In the genomic region with DNA sequence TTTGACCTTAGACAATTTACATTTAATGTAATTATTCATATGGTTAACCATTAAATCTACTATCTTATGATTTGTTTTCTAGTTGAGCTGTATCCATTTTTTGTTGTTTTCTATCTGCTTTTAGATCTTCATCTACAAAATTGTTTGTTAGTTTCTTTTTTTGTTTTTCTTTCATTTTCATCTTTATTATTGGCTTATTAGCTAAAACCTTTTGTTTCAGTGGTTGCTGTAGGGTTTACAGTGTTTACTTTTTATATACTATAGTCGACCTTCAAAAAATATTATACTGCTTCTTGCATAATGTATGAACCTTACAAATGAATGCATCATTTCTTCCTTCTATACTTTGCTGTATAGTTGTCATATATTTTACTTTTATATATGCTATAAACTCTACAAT, we compare ENCODE assay signal across 24 cellular contexts.
A peak's percentile ranks its signal among the peaks of the same experiment; 100 is the strongest.
DNase-seq lines count a peak whose midpoint lies in the region; ATAC-seq, FAIRE-seq and TF ChIP-seq lines count a peak whose summit lies in the region.
"Had no signal": no experiment of that assay in that cellular context is flagged by ENCODE, and none has a peak within 500 bp of the region (broad histone marks: within the 10 kb centered on the region; RNA-seq: fewer than 3 reads in every experiment).

No MANE protein-coding gene starts in this region.

- ATAC-seq in GM18867 (IDR thresholded peaks at IDR 0.05; ENCODE audit: unreplicated experiment) = peak; percentile 48
- ATAC-seq in activated CD4-positive, CD25-positive, alpha-beta regulatory T cell treated with anti-CD3 and anti-CD28 coated beads, Interleukin-2, amount 50 U/mL, for 24 hours = no peak
- ATAC-seq: A549; CD8-positive, alpha-beta T cell had no signal

- H3K9me2 ChIP-seq in MM.1S (replicated peaks; ENCODE audit: insufficient read depth, low read length) = no peaks in the 10 kb centered on the region

- H3K4me3 ChIP-seq in MM.1S (ENCODE audit: low read length) (peak overlapping the region; percentile 8; the same call in 1 of the 2 replicates), small intestine (ENCODE audit: low read depth in 1 of 2, low read length in 2 of 2) (no peak overlapping the region)
- H3K4me3 ChIP-seq: A549; BLaER1 treated with 17β-estradiol and CSF1 and Interleukin-3, amounts not matched to agents 10 nM and 100 nM had no signal

- H3K36me3 ChIP-seq in MM.1S (replicated peaks; ENCODE audit: insufficient read depth, low read length) (no peaks in the 10 kb centered on the region), small intestine (ENCODE audit: control insufficient read depth in 2 of 2, insufficient read depth in 2 of 2, low read length in 2 of 2) (no peaks in the 10 kb centered on the region)
- H3K36me3 ChIP-seq: BLaER1 treated with 17β-estradiol and CSF1 and Interleukin-3, amounts not matched to agents 10 nM and 100 nM had no signal

- H2AFZ ChIP-seq in MM.1S (ENCODE audit: low read length) = peak overlapping the region; percentile 10; the same call in 1 of the 2 replicates

- H3K79me2 ChIP-seq in MM.1S (ENCODE audit: low read length) = no peaks in the 10 kb centered on the region

- DNase-seq in D721Med (ENCODE audit: insufficient read length, low spot score) (no peak), MM.1S (peak; percentile 52), NCI-H146 (lab: John Stamatoyannopoulos, UW) (no peak), small intestine (no peak)
- DNase-seq: AML-193; Caco-2; Calu3; CD4-positive, alpha-beta T cell; CD8-positive, alpha-beta T cell; DMS 273 treated with DMSO at 0.1 percent for 48 hours; DMS153; DMS53; DMS79; DND-41; EL; GDM1 had no signal

- H3K27me3 ChIP-seq in MM.1S (replicated peaks; ENCODE audit: insufficient read depth, low read length) = no peaks in the 10 kb centered on the region
- H3K27me3 ChIP-seq in small intestine (ENCODE audit: control insufficient read depth in 2 of 2, insufficient read depth in 2 of 2, low read length in 2 of 2) = no peaks in the 10 kb centered on the region
- H3K27me3 ChIP-seq: BLaER1 treated with 17β-estradiol and CSF1 and Interleukin-3, amounts not matched to agents 10 nM and 100 nM had no signal

- TF ChIP-seq CTCF in D721Med (IDR thresholded peaks at IDR 0.05; ENCODE audit: insufficient read depth, missing control alignments) = no peak
- no peak for TF ChIP-seq CTCF in MM.1S (IDR thresholded peaks at IDR 0.05; ENCODE audit: low read length)

- H3K9me3 ChIP-seq in MM.1S (replicated peaks; ENCODE audit: insufficient read depth, low read length) = no peaks in the 10 kb centered on the region
- no peaks in the 10 kb centered on the region for H3K9me3 ChIP-seq in small intestine (ENCODE audit: control insufficient read depth, low read depth)
- H3K9me3 ChIP-seq: A549; BLaER1 treated with 17β-estradiol and CSF1 and Interleukin-3, amounts not matched to agents 10 nM and 100 nM; Caco-2 had no signal

- peak overlapping the region; percentile 60 for H3K4me2 ChIP-seq in MM.1S (ENCODE audit: low read depth, low read length)
- H3K4me2 ChIP-seq: A549; BLaER1 treated with 17β-estradiol and CSF1 and Interleukin-3, amounts not matched to agents 10 nM and 100 nM had no signal

- peak; percentile 61 for FAIRE-seq in D721Med (lab: Jason Lieb, UNC)
- FAIRE-seq in islet of Langerhans (lab: Jason Lieb, UNC) = peak; percentile 69
- no peak for FAIRE-seq in small intestine (lab: Jason Lieb, UNC)
- FAIRE-seq: A549, GM12891 had no signal

- WGBS in small intestine, 3 donors = 57 to 83% (median 58%) methylated on average over 1 of the region's 1 CpG

- no peak overlapping the region for H3K9ac ChIP-seq in MM.1S (ENCODE audit: low read length)
- H3K9ac ChIP-seq: BLaER1 treated with 17β-estradiol and CSF1 and Interleukin-3, amounts not matched to agents 10 nM and 100 nM had no signal

- H3K4me1 ChIP-seq in MM.1S (ENCODE audit: low read length) = peaks cover 46% of the 10 kb centered on the region
- no peaks in the 10 kb centered on the region for H3K4me1 ChIP-seq in small intestine (ENCODE audit: control insufficient read depth in 2 of 2, insufficient read depth in 1 of 2, low read depth in 1 of 2, low read length in 1 of 2)
- H3K4me1 ChIP-seq: A549; BLaER1 treated with 17β-estradiol and CSF1 and Interleukin-3, amounts not matched to agents 10 nM and 100 nM; Caco-2 had no signal

- H4K20me1 ChIP-seq in MM.1S (ENCODE audit: insufficient read depth, low read length) = no peaks in the 10 kb centered on the region
- H4K20me1 ChIP-seq: BLaER1 treated with 17β-estradiol and CSF1 and Interleukin-3, amounts not matched to agents 10 nM and 100 nM had no signal

- no peak overlapping the region for H3K27ac ChIP-seq in MM.1S (ENCODE audit: low read length)
- no peak overlapping the region for H3K27ac ChIP-seq in small intestine (ENCODE audit: low read depth in 1 of 2, low read length in 1 of 2)
- H3K27ac ChIP-seq: 22Rv1; A549; BLaER1 treated with 17β-estradiol and CSF1 and Interleukin-3, amounts not matched to agents 10 nM and 100 nM; C4-2B had no signal

- H3F3A ChIP-seq in MM.1S (ENCODE audit: insufficient read depth, low read length) = 0 out of 2 replicates have a peak, but pooled peaks cover 2% of the 10 kb centered on the region
